ENCODE assay signal across 1 cellular context in the genomic region with DNA sequence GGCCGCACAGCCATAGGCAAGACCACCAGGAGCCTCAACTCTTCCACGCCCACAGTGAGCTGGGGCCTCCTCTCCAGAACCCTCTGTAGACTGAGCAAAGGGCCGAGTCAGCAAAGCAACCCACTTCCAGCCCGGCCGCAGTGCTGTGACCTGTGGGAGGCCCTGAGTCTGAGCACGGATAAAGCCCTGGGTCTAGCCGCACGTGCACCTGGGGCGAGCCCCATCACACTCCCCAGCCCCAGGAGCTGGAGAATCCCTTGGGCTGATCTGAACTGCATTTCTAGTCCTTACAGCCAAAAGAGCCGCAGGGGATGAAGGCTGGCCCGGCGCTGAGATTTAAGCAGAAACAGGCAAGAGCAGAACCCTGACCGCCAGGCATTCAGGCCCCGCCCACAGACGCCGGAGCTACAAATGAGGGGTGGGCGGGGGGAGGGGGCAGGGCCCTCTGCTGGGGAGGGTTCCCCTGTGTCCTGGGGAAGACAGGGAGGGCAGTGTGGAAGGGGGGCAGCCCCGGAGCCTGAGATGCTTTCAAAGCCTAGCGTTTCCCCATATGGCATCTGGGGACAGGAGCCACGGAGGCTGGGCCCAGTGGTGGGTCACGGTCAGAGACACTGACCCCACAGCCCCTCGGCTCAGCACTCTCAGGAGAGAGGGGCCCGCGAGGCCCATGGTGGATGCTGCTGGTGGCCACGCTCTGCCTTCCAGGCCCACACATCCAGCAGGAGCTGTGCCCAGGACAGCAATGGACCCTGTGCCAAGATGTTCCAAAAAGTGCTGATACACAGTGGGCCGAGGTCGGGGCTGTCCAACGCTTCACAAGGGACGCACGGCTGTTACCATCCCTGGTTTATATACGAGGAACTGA.
A peak's percentile ranks its signal among the peaks of the same experiment; 100 is the strongest.
TF ChIP-seq lines count a peak whose summit lies in the region.

No MANE protein-coding gene starts in this region.

TF ChIP-seq in H1, 55 proteins besides CTCF, POLR2A, EP300 and RAD21:
- TF ChIP-seq CREB1 (IDR thresholded peaks at IDR 0.05) (no peak), MAFK (IDR thresholded peaks at IDR 0.05; ENCODE audit: low read depth, low read length) (peak; percentile 16; the same call in 1 of the 2 replicates)
